10 cellular contexts compared by ENCODE assay signal in the genomic region with DNA sequence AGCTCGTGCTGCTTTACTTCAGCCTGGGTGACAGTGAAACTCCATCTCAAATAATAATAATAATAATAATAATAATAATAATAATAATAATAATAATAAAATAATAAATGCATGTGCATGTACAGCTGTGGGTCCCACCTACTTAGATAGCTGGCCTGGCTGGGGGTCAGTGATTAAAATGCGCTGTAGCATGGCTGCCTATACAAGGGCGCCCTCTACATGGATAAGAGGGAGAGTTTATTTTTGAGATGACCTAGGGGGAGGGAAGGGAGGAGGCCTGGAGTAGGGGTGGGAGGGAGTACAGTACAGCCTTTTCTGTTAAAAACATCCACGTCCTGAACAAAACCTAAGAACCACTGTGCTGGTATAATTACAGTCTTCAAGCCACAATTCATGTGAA.
DNase-seq lines count a peak whose midpoint lies in the region; ATAC-seq and TF ChIP-seq lines count a peak whose summit lies in the region.
"Had no signal": no experiment of that assay in that cellular context is flagged by ENCODE, and none has a peak within 500 bp of the region (broad histone marks: within the 10 kb centered on the region; RNA-seq: fewer than 3 reads in every experiment).

No MANE protein-coding gene starts in this region.

- in situ Hi-C loops in GM13977 (cut with MboI; ENCODE audit: low pct_unique_long_range_greater_than_20kb, low sequenced_read_pairs, unreplicated experiment), result no loop called here

- peaks cover 29% of the 10 kb centered on the region for H3K9me3 ChIP-seq in AG04450 (ENCODE audit: control insufficient read depth, insufficient read depth, low read length)
- H3K9me3 ChIP-seq: adrenal gland had no signal

- 0 out of 2 replicates have a peak, but pooled peaks have one; percentile 4 for TF ChIP-seq CTCF in AG04450 (IDR thresholded peaks at IDR 0.05; ENCODE audit: low read depth, low read length)
- TF ChIP-seq CTCF in GM13977 (IDR thresholded peaks at IDR 0.05; ENCODE audit: extremely low read depth, insufficient read depth, missing control alignments), result peak; percentile 11
- TF ChIP-seq CTCF in choroid plexus epithelial cell (conservative IDR thresholded peaks at IDR 0.05; ENCODE audit: low read depth, low read length), result peak; percentile 34

- CTCF ChIA-PET in AG04450 (lab: Charles Lee), result no interaction called here

- no peak for DNase-seq in AG04450 (ENCODE audit: low read depth, low spot score)
- DNase-seq in GM13977 (ENCODE audit: low spot score), result peak; percentile 40
- peak; percentile 45 for DNase-seq in NCI-H2196 (lab: John Stamatoyannopoulos, UW; ENCODE audit: unreplicated experiment)
- peak; percentile 10 for DNase-seq in choroid plexus epithelial cell (ENCODE audit: low read depth)
- DNase-seq in activated CD8-positive, alpha-beta memory T cell treated with anti-CD3 and anti-CD28 coated beads, Interleukin-2, amount 50 U/mL, for 48 hours, result no peak
- DNase-seq: adrenal gland, T1000 had no signal

- ATAC-seq in GM18858 (IDR thresholded peaks at IDR 0.05; ENCODE audit: unreplicated experiment), result no peak
- ATAC-seq in HG03159 (IDR thresholded peaks at IDR 0.05; ENCODE audit: unreplicated experiment), result no peak
- no peak for ATAC-seq in GM21390 (IDR thresholded peaks at IDR 0.05; ENCODE audit: unreplicated experiment)

- H3K4me3 ChIP-seq in AG04450 (ENCODE audit: low read depth, low read length) (no peak overlapping the region), choroid plexus epithelial cell (ENCODE audit: low read depth, low read length) (no peak overlapping the region)
- H3K4me3 ChIP-seq: adrenal gland had no signal

- no peaks in the 10 kb centered on the region for H3K27me3 ChIP-seq in AG04450 (ENCODE audit: control insufficient read depth, insufficient read depth, low read length)
- H3K27me3 ChIP-seq: adrenal gland had no signal

- no peak overlapping the region for H3K27ac ChIP-seq in AG04450 (ENCODE audit: low read depth, low read length)
- H3K27ac ChIP-seq: adrenal gland had no signal

- POLR2A ChIA-PET in AG04450 (lab: Yijun Ruan, JAX), result no interaction called here

Comparison
In these comparisons a context has a peak if more than half of its experiments do, and no peak if none do; other contexts are left out.
1. DNase-seq: peak in GM13977 (single experiment), NCI-H2196 (single experiment) and choroid plexus epithelial cell (single experiment); none in AG04450 (single experiment) and activated CD8-positive, alpha-beta memory T cell treated with anti-CD3 and anti-CD28 coated beads, Interleukin-2, amount 50 U/mL, for 48 hours (single experiment).
2. Peak in every context shown above with its lines, with median percentiles within 50 percentile points of each other: CTCF ChIP-seq.